9 cellular contexts compared by ENCODE assay signal in the genomic region with DNA sequence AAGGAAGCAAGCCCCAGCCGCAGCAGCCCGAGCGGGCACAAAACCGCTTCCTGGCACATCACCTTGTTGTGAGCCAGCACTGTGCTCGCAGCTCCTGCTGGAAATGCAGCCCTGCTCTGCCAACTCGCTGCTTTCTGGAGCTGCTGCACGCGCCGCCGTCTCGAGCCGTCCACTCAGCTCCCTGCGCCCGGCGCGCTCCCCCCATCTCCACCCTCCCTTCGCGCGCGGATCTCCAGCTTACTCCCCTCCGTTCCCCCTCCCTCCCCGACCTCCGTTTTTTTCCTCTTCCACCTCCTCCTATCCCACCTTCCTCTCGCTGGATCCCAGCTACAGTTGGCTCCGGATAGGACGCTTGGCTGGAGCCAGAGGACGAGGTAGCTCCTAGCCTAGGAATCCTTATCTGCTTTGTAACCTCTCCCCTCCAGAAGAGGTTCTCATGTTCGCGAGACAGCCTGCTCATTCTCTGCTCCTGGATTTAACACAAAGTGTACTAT. TPM values are rescaled to one million over a fixed set of nuclear protein-coding genes. Genes with fewer than 3 reads are reported as not detected.
DNase-seq lines count a peak whose midpoint lies in the region; ATAC-seq and TF ChIP-seq lines count a peak whose summit lies in the region.
"Had no signal": no experiment of that assay in that cellular context is flagged by ENCODE, and none has a peak within 500 bp of the region (broad histone marks: within the 10 kb centered on the region; RNA-seq: fewer than 3 reads in every experiment).

TSS of gene SPOCK3 (minus strand) at position 107 of the 494 bp plus-strand sequence.

- no peaks in the 10 kb centered on the region for H4K20me1 ChIP-seq in osteoblast (ENCODE audit: insufficient read depth, low read length)

- H2AFZ ChIP-seq in osteoblast (ENCODE audit: low read length), result peak within 1 kb of the TSS; percentile 76

- intact Hi-C loops in heart left ventricle (cut with DNase I), result no loop called here
- intact Hi-C loops in CD4-positive, alpha-beta memory T cell (cut with micrococcal nuclease), result no loop called here

- TF ChIP-seq POLR2A in heart left ventricle (IDR thresholded peaks at IDR 0.05), result no peak

- WGBS in heart left ventricle, 4 donors, result 0 to 2% (median 1%) methylated on average over 26 to 29 of the region's 29 CpGs

- H3K4me3 ChIP-seq in heart left ventricle (peak within 1 kb of the TSS; percentile 16 to 55 (median 45)), osteoblast (ENCODE audit: insufficient read depth, low read length) (peak within 1 kb of the TSS; percentile 56)
- no peak within 1 kb of the TSS for H3K4me3 ChIP-seq in CD4-positive, alpha-beta memory T cell (ENCODE audit: low read length in 2 of 2)

- H3K27ac Mint-ChIP-seq in activated naive CD8-positive, alpha-beta T cell, result no peak within 1 kb of the TSS
- H3K27ac Mint-ChIP-seq in CD4-positive, alpha-beta memory T cell, result no peak within 1 kb of the TSS

- H3K9me3 ChIP-seq in heart left ventricle (peaks cover 0 to 2% (median 0%) of the 10 kb centered on the region in 12 donors), osteoblast (ENCODE audit: low read depth, low read length) (no peaks in the 10 kb centered on the region)
- H3K9me3 ChIP-seq in CD4-positive, alpha-beta memory T cell (ENCODE audit: control insufficient read depth in 1 of 2, low read length in 2 of 2), result no peaks in the 10 kb centered on the region

- H3K79me2 ChIP-seq in osteoblast (ENCODE audit: insufficient read depth, low read length), result no peaks in the 10 kb centered on the region

- peaks cover 0 to 17% (median 0%) of the 10 kb centered on the region in 12 donors for H3K4me1 ChIP-seq in heart left ventricle
- no peaks in the 10 kb centered on the region for H3K4me1 ChIP-seq in osteoblast (ENCODE audit: insufficient read depth, low read length)
- no peaks in the 10 kb centered on the region for H3K4me1 ChIP-seq in CD4-positive, alpha-beta memory T cell (ENCODE audit: insufficient read depth, low read length)

- no peaks in the 10 kb centered on the region for H3K36me3 ChIP-seq in heart left ventricle
- H3K36me3 ChIP-seq in osteoblast (ENCODE audit: insufficient read depth, low read length), result no peaks in the 10 kb centered on the region
- no peaks in the 10 kb centered on the region for H3K36me3 ChIP-seq in CD4-positive, alpha-beta memory T cell (ENCODE audit: insufficient read depth, low read length)

- no peaks in the 10 kb centered on the region for H3K9me3 Mint-ChIP-seq in activated naive CD8-positive, alpha-beta T cell (ENCODE audit: low read depth)
- H3K9me3 Mint-ChIP-seq in CD4-positive, alpha-beta memory T cell, result peaks cover 0 to 16% (median 2%) of the 10 kb centered on the region in 8 donors

- peaks cover 17% of the 10 kb centered on the region for H3K27me3 Mint-ChIP-seq in activated naive CD8-positive, alpha-beta T cell
- peaks cover 0 to 10% of the 10 kb centered on the region in 2 donors for H3K27me3 Mint-ChIP-seq in CD4-positive, alpha-beta memory T cell

- no peak within 1 kb of the TSS for H3K27ac ChIP-seq in heart left ventricle
- H3K27ac ChIP-seq in osteoblast (ENCODE audit: low read depth, low read length), result no peak within 1 kb of the TSS
- no peak within 1 kb of the TSS for H3K27ac ChIP-seq in CD4-positive, alpha-beta memory T cell (ENCODE audit: low read depth, low read length)

- TF ChIP-seq CTCF in heart left ventricle (IDR thresholded peaks at IDR 0.05) (no peak), osteoblast (IDR thresholded peaks at IDR 0.05; ENCODE audit: extremely low read depth, low read depth, low read length) (no peak)

- POLR2A ChIA-PET in CD4-positive, alpha-beta memory T cell (lab: Charles Lee; ENCODE audit: partially characterized antibody), result no interaction called here

- peak within 1 kb of the TSS; percentile 40 for H3K4me3 Mint-ChIP-seq in activated naive CD8-positive, alpha-beta T cell
- H3K4me3 Mint-ChIP-seq in CD4-positive, alpha-beta memory T cell, result peak within 1 kb of the TSS in 1 of 8 donors; percentile 41

- H3K27me3 ChIP-seq in heart left ventricle, result peaks cover 0 to 46% (median 5%) of the 10 kb centered on the region in 9 donors
- peaks cover 3% of the 10 kb centered on the region for H3K27me3 ChIP-seq in osteoblast (ENCODE audit: insufficient read depth, low read length)
- no peaks in the 10 kb centered on the region for H3K27me3 ChIP-seq in CD4-positive, alpha-beta memory T cell (ENCODE audit: insufficient read depth, low read length)

- peak within 1 kb of the TSS; percentile 73 for H3K4me2 ChIP-seq in osteoblast (ENCODE audit: insufficient read depth, low read length)

- no peaks in the 10 kb centered on the region for H3K4me1 Mint-ChIP-seq in activated naive CD8-positive, alpha-beta T cell (ENCODE audit: low read depth)
- H3K4me1 Mint-ChIP-seq in CD4-positive, alpha-beta memory T cell, result peaks cover 0 to 4% (median under 1%) of the 10 kb centered on the region in 4 donors

- no peaks in the 10 kb centered on the region for H3K36me3 Mint-ChIP-seq in activated naive CD8-positive, alpha-beta T cell
- no peaks in the 10 kb centered on the region for H3K36me3 Mint-ChIP-seq in CD4-positive, alpha-beta memory T cell

- CTCF ChIA-PET in CD4-positive, alpha-beta memory T cell (lab: Charles Lee; ENCODE audit: partially characterized antibody), result no interaction called here

- peak; percentile 37 for DNase-seq in 8988T
- DNase-seq in Kasumi-1 (lab: John Stamatoyannopoulos, UW), result peak; percentile 35 to 47
- peak; percentile 17 to 64 (median 34) for DNase-seq in heart left ventricle
- DNase-seq in osteoblast (ENCODE audit: insufficient read length, low spot score, missing footprints), result peak; percentile 86
- no peak for DNase-seq in CD4-positive, alpha-beta memory T cell
- DNase-seq in effector CD4-positive, alpha-beta T cell, result no peak

- ATAC-seq in GM18498 (IDR thresholded peaks at IDR 0.05; ENCODE audit: unreplicated experiment) (peak; percentile 60), heart left ventricle (peak; percentile 71 to 85 (median 83))
- ATAC-seq: left colon had no signal

RNA-seq across cellular contexts. Expression of gene SPOCK3, which starts in this region (rescaled TPM):
- total RNA-seq in heart left ventricle, result 1 to 10 TPM in 6 of 9 donors, under 1 TPM in 2, not detected in 1; 0.21 to 3.0 (median 1.4) TPM
- under 1 TPM; 0.06 to 0.15 TPM for polyA plus RNA-seq in heart left ventricle
- not detected in 2 replicates for total RNA-seq in osteoblast
- total RNA-seq in CD4-positive, alpha-beta memory T cell, result not detected
- not detected for polyA plus RNA-seq in CD4-positive, alpha-beta memory T cell

Comparison
In these comparisons a context has a peak if more than half of its experiments do, and no peak if none do; other contexts are left out.
1. Peak in DNase-seq, H3K4me3 ChIP-seq and H3K4me2 ChIP-seq in osteoblast; RNA of the gene not detected or under 1 TPM.
2. DNase-seq: peak in 8988T (single experiment), Kasumi-1 (2 of 2) and heart left ventricle (5 of 5); none in CD4-positive, alpha-beta memory T cell (0 of 5) and effector CD4-positive, alpha-beta T cell (single experiment).
3. H3K4me3 ChIP-seq: peak in heart left ventricle (12 of 12); none in CD4-positive, alpha-beta memory T cell (0 of 2).